In genomic region chr2:176873403-176873802, GRCh38 we compare ENCODE assay signal across 1 cellular context.
TF ChIP-seq lines count a peak whose summit lies in the region.

No MANE protein-coding gene starts in this region.

TF ChIP-seq in IMR-90, 13 proteins besides CTCF, POLR2A, EP300 and RAD21 (continued from another document):
- TF ChIP-seq MAFK (IDR thresholded peaks at IDR 0.05; ENCODE audit: low read depth, low read length) (no peak), BHLHE40 (IDR thresholded peaks at IDR 0.05; ENCODE audit: low read depth, low read length) (no peak), RFX5 (IDR thresholded peaks at IDR 0.05; ENCODE audit: low read depth, low read length) (no peak)
TF ChIP-seq in IMR-90: peak in this region for 0.
